9 cellular contexts compared by ENCODE assay signal in genomic region chr4:6701371-6701770, GRCh38. TPM values are rescaled to one million over a fixed set of nuclear protein-coding genes. Genes with fewer than 3 reads are reported as not detected.
DNase-seq lines count a peak whose midpoint lies in the region; ATAC-seq and TF ChIP-seq lines count a peak whose summit lies in the region.
"Had no signal": no experiment of that assay in that cellular context is flagged by ENCODE, and none has a peak within 500 bp of the region (broad histone marks: within the 10 kb centered on the region; RNA-seq: fewer than 3 reads in every experiment).

No MANE protein-coding gene starts in this region.

- H3K36me3 ChIP-seq in mucosa of descending colon (ENCODE audit: low read depth), result no peaks in the 10 kb centered on the region

- H3K4me1 ChIP-seq in mucosa of descending colon (ENCODE audit: low read depth), result no peaks in the 10 kb centered on the region

- DNase-seq in ELF-1 (ENCODE audit: low read depth, low spot score), result peak; percentile 91
- DNase-seq in HT-29 (ENCODE audit: low spot score), result peak; percentile 64
- DNase-seq in activated effector memory CD4-positive, alpha-beta T cell treated with anti-CD3 and anti-CD28 coated beads, Interleukin-2, amount 50 U/mL, for 16 hours, result peak; percentile 75
- no peak for DNase-seq in mucosa of descending colon
- no peak for DNase-seq in hypothalamus (lab: John Stamatoyannopoulos, UW)
- DNase-seq: RPMI8226 had no signal

- intact Hi-C loops in mucosa of descending colon (cut with DNase I, micrococcal nuclease), result no loop called here

- TF ChIP-seq POLR2A in GM18505 (IDR thresholded peaks at IDR 0.05; ENCODE audit: borderline replicate concordance, extremely low read depth, insufficient read depth, insufficient read length), result no peak

- ATAC-seq in mucosa of descending colon, result peak; percentile 56
- no peak for ATAC-seq in GM21576 (IDR thresholded peaks at IDR 0.05; ENCODE audit: unreplicated experiment)
- no peak for ATAC-seq in GM18505 (IDR thresholded peaks at IDR 0.05; ENCODE audit: unreplicated experiment)

- no peak for TF ChIP-seq CTCF in mucosa of descending colon (IDR thresholded peaks at IDR 0.05)

- H3K4me3 ChIP-seq in mucosa of descending colon, result no peak overlapping the region
- H3K4me3 ChIP-seq: adrenal gland had no signal

- H3K9me3 ChIP-seq in mucosa of descending colon, result no peaks in the 10 kb centered on the region
- H3K9me3 ChIP-seq: adrenal gland had no signal

RNA-seq across cellular contexts. Expression of gene S100P, which starts 7.7 kb away (rescaled TPM):
- total RNA-seq in HT-29 (2014; rRNA removed; shearing (Covaris generic)), result 412 and 628 TPM in 2 replicates
- total RNA-seq in mucosa of descending colon, result 100 to 1,000 TPM in 1 of 3 donors, 10 to 100 TPM in 2; 15.7 to 189 (median 70.4) TPM

RNA-seq across cellular contexts. Expression of gene MRFAP1L1, which starts 8.3 kb away (rescaled TPM):
- total RNA-seq in HT-29 (2014; rRNA removed; shearing (Covaris generic)), result 41.6 and 43.4 TPM in 2 replicates
- 10 to 100 TPM; 24.2 to 49.0 (median 31.2) TPM for total RNA-seq in mucosa of descending colon

RNA-seq across cellular contexts. Expression of gene BLOC1S4, which starts 14.6 kb away (rescaled TPM):
- total RNA-seq in HT-29 (2014; rRNA removed; shearing (Covaris generic)), result 28.7 and 31.3 TPM in 2 replicates
- total RNA-seq in mucosa of descending colon, result 10 to 100 TPM; 11.8 to 12.8 (median 11.8) TPM

Comparison
In these comparisons a context has a peak if more than half of its experiments do, and no peak if none do; other contexts are left out.
1. DNase-seq: peak in ELF-1 (single experiment), HT-29 (single experiment) and activated effector memory CD4-positive, alpha-beta T cell treated with anti-CD3 and anti-CD28 coated beads, Interleukin-2, amount 50 U/mL, for 16 hours (single experiment); none in mucosa of descending colon (0 of 3) and hypothalamus (0 of 51).